Comparison of ENCODE assay signal across 20 cellular contexts in the genomic region with DNA sequence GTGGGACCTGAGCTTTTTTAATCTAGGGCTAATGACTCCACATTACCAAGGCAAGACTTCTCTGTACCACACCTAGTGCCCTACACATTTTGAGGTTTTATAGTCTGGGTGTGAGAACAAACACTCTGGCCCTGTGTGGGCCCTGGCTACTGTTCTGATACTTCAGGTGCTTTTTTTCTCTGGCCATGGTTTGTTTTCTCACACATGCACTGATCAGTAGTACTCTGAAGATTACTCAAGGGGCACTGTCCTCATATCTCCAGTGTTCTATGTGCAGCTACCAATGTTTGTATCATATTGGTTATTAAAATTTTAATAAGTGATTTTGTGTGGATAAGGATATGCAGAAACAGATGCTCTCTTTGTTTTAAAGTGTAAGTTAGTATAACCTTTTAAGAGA. TPM values are rescaled to one million over a fixed set of nuclear protein-coding genes. Genes with fewer than 3 reads are reported as not detected.
A peak's percentile ranks its signal among the peaks of the same experiment; 100 is the strongest.
DNase-seq lines count a peak whose midpoint lies in the region; ATAC-seq and TF ChIP-seq lines count a peak whose summit lies in the region.
"Had no signal": no experiment of that assay in that cellular context is flagged by ENCODE, and none has a peak within 500 bp of the region (broad histone marks: within the 10 kb centered on the region; RNA-seq: fewer than 3 reads in every experiment).

No MANE protein-coding gene starts in this region.

- no peak overlapping the region for H3K4me3 ChIP-seq in DND-41 (ENCODE audit: low read depth in 1 of 2, low read length in 2 of 2)

- ATAC-seq in DND-41 (ENCODE audit: insufficient read depth, low read depth) = 0 out of 3 replicates have a peak, but pooled peaks have one; percentile 39
- peak; percentile 40 for ATAC-seq in GM18858 (IDR thresholded peaks at IDR 0.05; ENCODE audit: unreplicated experiment)
- peak; percentile 41 for ATAC-seq in HG02885 (IDR thresholded peaks at IDR 0.05; ENCODE audit: poor library complexity, unreplicated experiment)
- ATAC-seq in HG03565 (IDR thresholded peaks at IDR 0.05; ENCODE audit: unreplicated experiment) = peak; percentile 56
- ATAC-seq in GM18907 (IDR thresholded peaks at IDR 0.05; ENCODE audit: unreplicated experiment) = no peak
- ATAC-seq: T-helper 17 cell had no signal

- H3K36me3 ChIP-seq in DND-41 (ENCODE audit: insufficient read depth, low read length) = peaks cover 12% of the 10 kb centered on the region; the same call in 1 of the 2 replicates

- H3K79me2 ChIP-seq in DND-41 (ENCODE audit: insufficient read depth, low read length) = peaks cover 10% of the 10 kb centered on the region

- TF ChIP-seq CTCF in DND-41 (IDR thresholded peaks at IDR 0.05; ENCODE audit: borderline replicate concordance, extremely low read depth, low read length, poor library complexity, severe bottlenecking) = no peak

- peaks cover 8% of the 10 kb centered on the region for H3K9me3 ChIP-seq in DND-41 (ENCODE audit: insufficient read depth, low read length, severe bottlenecking)

- DNase-seq in DND-41 = no peak
- DNase-seq in GOT3 (lab: John Stamatoyannopoulos, UW) = no peak
- DNase-seq in NK-92 (lab: John Stamatoyannopoulos, UW; ENCODE audit: unreplicated experiment) = no peak
- no peak for DNase-seq in HT-29 (ENCODE audit: low spot score)
- DNase-seq: DMS 273 treated with DMSO at 0.1 percent for 48 hours, HCEC 1CT, KG1, NCI-H1436, NCI-H2029, NCI-H2171, NCI-H446 treated with DMSO at 0.1 percent for 48 hours, NCI-H748 treated with DMSO at 0.1 percent for 48 hours, RPMI8226, SIG-M5, T-helper 17 cell had no signal

- no peak overlapping the region for H3K4me2 ChIP-seq in DND-41 (ENCODE audit: insufficient read depth, low read length)

- no peaks in the 10 kb centered on the region for H4K20me1 ChIP-seq in DND-41 (ENCODE audit: insufficient read depth, low read length)

- no peak overlapping the region for H3K9ac ChIP-seq in DND-41 (ENCODE audit: low read depth, low read length)

- no peak overlapping the region for H3K27ac ChIP-seq in DND-41 (ENCODE audit: low read length)
- H3K27ac ChIP-seq: C4-2B had no signal

- H3K4me1 ChIP-seq in DND-41 (ENCODE audit: insufficient read depth, low read length) = peaks cover 9% of the 10 kb centered on the region

- H3K27me3 ChIP-seq in DND-41 (ENCODE audit: insufficient read depth, low read length, poor library complexity) = no peaks in the 10 kb centered on the region

- H2AFZ ChIP-seq in DND-41 (ENCODE audit: low read depth, low read length) = no peak overlapping the region

RNA-seq across cellular contexts. Expression of a gene that starts 5.9 kb away (rescaled TPM):
- total RNA-seq in HT-29 (2014; rRNA removed; shearing (Covaris generic)) = 6.1 and 8.0 TPM in 2 replicates
